ENCODE assay signal across 8 cellular contexts in the genomic region with DNA sequence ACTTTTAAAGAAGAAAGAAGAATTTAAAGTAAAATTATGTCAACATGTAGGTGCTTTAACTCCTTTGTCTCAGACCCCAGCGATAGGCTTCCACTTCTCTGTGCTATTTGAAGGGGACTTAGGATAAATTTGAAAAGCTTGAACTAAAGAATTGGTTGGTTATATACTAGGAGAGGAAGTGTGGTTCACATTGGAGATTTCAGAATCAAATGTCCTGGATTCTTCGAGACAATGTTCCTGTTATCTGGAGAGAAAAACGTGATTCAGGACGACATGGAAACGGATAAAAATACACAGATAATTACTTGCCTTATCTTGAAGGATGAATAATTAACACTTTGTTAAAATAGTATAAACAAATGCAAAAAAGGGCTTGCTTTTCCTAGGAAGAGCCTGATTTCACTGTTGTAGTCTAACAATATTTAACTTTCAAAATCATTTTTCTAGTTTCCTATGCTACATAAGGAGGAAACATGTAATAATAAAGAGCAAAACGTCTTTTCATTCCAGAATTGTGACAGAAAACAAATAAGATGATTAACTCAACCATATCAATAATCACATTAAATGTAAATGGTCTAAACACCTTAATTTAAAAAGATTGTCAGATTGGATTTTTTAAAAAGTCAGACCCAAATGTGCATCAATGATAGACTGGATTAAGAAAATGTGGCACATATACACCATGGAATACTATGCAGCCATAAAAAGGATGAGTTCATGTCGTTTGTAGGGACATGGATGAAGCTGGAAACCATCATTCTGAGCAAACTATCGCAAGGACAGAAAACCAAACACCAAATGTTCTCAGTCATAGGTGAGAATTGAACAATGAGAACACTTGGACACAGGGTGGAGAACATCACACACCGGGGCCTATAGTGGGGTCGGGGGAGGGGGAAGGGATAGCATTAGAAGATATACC. TPM values are rescaled to one million over a fixed set of nuclear protein-coding genes. Genes with fewer than 3 reads are reported as not detected.
DNase-seq lines count a peak whose midpoint lies in the region; ATAC-seq and TF ChIP-seq lines count a peak whose summit lies in the region.

No MANE protein-coding gene starts in this region.

- no peak overlapping the region for H3K23ac ChIP-seq in H9 (ENCODE audit: insufficient read length, low read depth, low read length)

- no peak overlapping the region for H3T11ph ChIP-seq in H9 (ENCODE audit: low read length)

- no peaks in the 10 kb centered on the region for H4K20me1 ChIP-seq in H9 (ENCODE audit: control insufficient read depth, insufficient read depth, insufficient read length)

- H3K27ac Mint-ChIP-seq in H9 (peak overlapping the region; percentile 97 to 100 (median 98); a peak in 4 of 7 replicates), glutamatergic neuron (ENCODE audit: unreplicated experiment) (peak overlapping the region; percentile 98)

- H3K79me1 ChIP-seq in H9 (ENCODE audit: insufficient read depth, low read depth, low read length, poor library complexity, severe bottlenecking) = peaks cover 5% of the 10 kb centered on the region

- H3K27me3 ChIP-seq in H9 (ENCODE audit: insufficient read depth, low read length) (no peaks in the 10 kb centered on the region), skeletal muscle tissue (ENCODE audit: control insufficient read depth in 3 of 3, insufficient read depth in 3 of 3, low read length in 3 of 3) (no peaks in the 10 kb centered on the region)

- H3K27me3 Mint-ChIP-seq in H9 (ENCODE audit: low read depth) (no peaks in the 10 kb centered on the region; the same call in 1 of the 2 replicates), glutamatergic neuron (ENCODE audit: unreplicated experiment) (no peaks in the 10 kb centered on the region)

- H3K4me3 ChIP-seq in skeletal muscle tissue (ENCODE audit: low read length in 3 of 3) = peak overlapping the region; percentile 88 to 97 (median 96)

- peak overlapping the region; percentile 30 for H3K9ac ChIP-seq in H9 (ENCODE audit: extremely low read depth, insufficient read length, low read length)
- peak overlapping the region; percentile 95 to 97 (median 96) for H3K9ac ChIP-seq in skeletal muscle tissue (ENCODE audit: low read depth in 1 of 3, low read length in 3 of 3)

- H2AFZ ChIP-seq in H9 (ENCODE audit: low read length) = peak overlapping the region; percentile 93

- no peaks in the 10 kb centered on the region; the same call in 1 of the 2 replicates for H3K79me2 ChIP-seq in H9 (ENCODE audit: insufficient read depth, low read length)

- no peak overlapping the region for H4K91ac ChIP-seq in H9 (ENCODE audit: insufficient read length, low read depth, low read length)

- TF ChIP-seq CTCF in H9 (conservative IDR thresholded peaks at IDR 0.05) (no peak), VCaP (conservative IDR thresholded peaks at IDR 0.05) (no peak), glutamatergic neuron (IDR thresholded peaks at IDR 0.05; ENCODE audit: partially characterized antibody, unreplicated experiment) (no peak)

- no peak overlapping the region for H3K4ac ChIP-seq in H9 (ENCODE audit: low read depth, low read length)

- no peaks in the 10 kb centered on the region; the same call in 1 of the 2 replicates for H3K4me1 ChIP-seq in H9 (ENCODE audit: insufficient read depth, low read length)
- peaks cover 6 to 19% (median 9%) of the 10 kb centered on the region in 3 donors for H3K4me1 ChIP-seq in skeletal muscle tissue (ENCODE audit: control insufficient read depth in 3 of 3, insufficient read depth in 3 of 3, low read length in 3 of 3)

- H3K56ac ChIP-seq in H9 (ENCODE audit: insufficient read length, low read depth, low read length) = no peak overlapping the region

- H3K4me1 Mint-ChIP-seq in H9 = peaks cover 13 to 17% of the 10 kb centered on the region in 2 experiments
- H3K4me1 Mint-ChIP-seq in glutamatergic neuron (ENCODE audit: low read depth, unreplicated experiment) = peaks cover 4% of the 10 kb centered on the region

- H2BK120ac ChIP-seq in H9 (ENCODE audit: low read depth, low read length, poor library complexity, severe bottlenecking) = no peak overlapping the region

- peak overlapping the region; percentile 100 for H3K4me3 Mint-ChIP-seq in H9
- H3K4me3 Mint-ChIP-seq in glutamatergic neuron (ENCODE audit: unreplicated experiment) = peak overlapping the region; percentile 100

- H3K27ac ChIP-seq in H9 (ENCODE audit: insufficient read length, low read depth, low read length) (no peak overlapping the region), VCaP (peak overlapping the region; percentile 95), skeletal muscle tissue (ENCODE audit: low read depth, low read length) (peak overlapping the region; percentile 91)

- H2BK12ac ChIP-seq in H9 (ENCODE audit: insufficient read length, low read depth, low read length) = no peak overlapping the region

- H3K18ac ChIP-seq in H9 (ENCODE audit: insufficient read length, low read depth, low read length) = no peak overlapping the region

- H3K9me3 ChIP-seq in H9 (ENCODE audit: control insufficient read depth, low read depth, low read length) = no peaks in the 10 kb centered on the region
- H3K9me3 ChIP-seq in skeletal muscle tissue (ENCODE audit: control insufficient read depth in 3 of 3, low read length in 3 of 3) = no peaks in the 10 kb centered on the region

- H2BK5ac ChIP-seq in H9 (ENCODE audit: insufficient read length, low read length) = no peak overlapping the region

- H3K36me3 Mint-ChIP-seq in H9 (ENCODE audit: insufficient read depth in 1 of 3, low read depth in 3 of 3) (peaks cover 8 to 11% (median 9%) of the 10 kb centered on the region in 3 experiments), glutamatergic neuron (ENCODE audit: unreplicated experiment) (peaks cover 5% of the 10 kb centered on the region)

- no peak overlapping the region for H4K8ac ChIP-seq in H9 (replicated peaks; ENCODE audit: insufficient read length, low read depth, low read length)

- H3K4me2 ChIP-seq in H9 (ENCODE audit: insufficient read depth, insufficient read length, low read length) = peak overlapping the region; percentile 96

- no peak for ATAC-seq in HG03095 (IDR thresholded peaks at IDR 0.05; ENCODE audit: unreplicated experiment)

- no peak overlapping the region for H3K14ac ChIP-seq in H9 (ENCODE audit: insufficient read depth, low read length)

- peaks cover 8% of the 10 kb centered on the region for H3K23me2 ChIP-seq in H9 (ENCODE audit: insufficient read length, low read depth, low read length, poor library complexity, severe bottlenecking)

- H2BK20ac ChIP-seq in H9 (ENCODE audit: low read depth, low read length, poor library complexity, severe bottlenecking) = no peak overlapping the region

- H3K36me3 ChIP-seq in skeletal muscle tissue (ENCODE audit: control insufficient read depth in 3 of 3, insufficient read depth in 3 of 3, low read length in 3 of 3) = no peaks in the 10 kb centered on the region

- peaks cover 2 to 12% of the 10 kb centered on the region in 2 experiments; a peak in 4 of 5 replicates for H3K9me3 Mint-ChIP-seq in H9
- H3K9me3 Mint-ChIP-seq in glutamatergic neuron (ENCODE audit: unreplicated experiment) = peaks cover 2% of the 10 kb centered on the region

- H4K5ac ChIP-seq in H9 (ENCODE audit: insufficient read length, low read depth, low read length) = no peak overlapping the region

- WGBS in H9 (ENCODE audit: extremely low coverage, insufficient read length, low lambda C conversion rate) = no CpG with 5 or more reads among the region's 10 CpGs

- no peak overlapping the region for H2BK15ac ChIP-seq in H9 (ENCODE audit: low read depth, low read length)

- H2AK5ac ChIP-seq in H9 (ENCODE audit: insufficient read length, low read length) = no peak overlapping the region

- no peak for DNase-seq in H9
- no peak for DNase-seq in glutamatergic neuron
- DNase-seq in iPS-NIHi7 (ENCODE audit: extremely low spot score) = no peak
- no peak for DNase-seq in RPMI8226
- no peak for DNase-seq in NCI-H2107 (lab: John Stamatoyannopoulos, UW)

RNA-seq across cellular contexts. Expression of gene ZNF780A, which starts 0.7 kb away (rescaled TPM):
- total RNA-seq in H9 (2021) (16.7 and 18.7 TPM in 2 replicates), glutamatergic neuron (ENCODE audit: unreplicated experiment) (20.0 TPM), skeletal muscle tissue (14.6 TPM)

RNA-seq across cellular contexts. Expression of gene ZNF780B, which starts 35.4 kb away (rescaled TPM):
- 23.3 and 31.9 TPM in 2 replicates for total RNA-seq in H9 (2021)
- 35.0 TPM for total RNA-seq in glutamatergic neuron (ENCODE audit: unreplicated experiment)
- 14.6 TPM for total RNA-seq in skeletal muscle tissue
